Comparison of ENCODE assay signal across 6 cellular contexts in genomic region chr6:35468980-35469710, GRCh38. TPM values are rescaled to one million over a fixed set of nuclear protein-coding genes. Genes with fewer than 3 reads are reported as not detected.
DNase-seq lines count a peak whose midpoint lies in the region; ATAC-seq and TF ChIP-seq lines count a peak whose summit lies in the region.

No MANE protein-coding gene starts in this region.

- DNase-seq in ascending aorta (ENCODE audit: low spot score in 2 of 2) (no peak), GM19240 (ENCODE audit: insufficient read length, low spot score) (no peak), cortex of kidney (lab: John Stamatoyannopoulos, UW) (no peak)
- no peak for DNase-seq in central memory CD4-positive, alpha-beta T cell

- H3K27me3 ChIP-seq in ascending aorta (no peaks in the 10 kb centered on the region), muscle layer of colon (ENCODE audit: control insufficient read depth in 1 of 2, insufficient read depth in 2 of 2, low read length in 2 of 2) (no peaks in the 10 kb centered on the region)

- H3K36me3 ChIP-seq in ascending aorta (peaks cover 29 to 39% of the 10 kb centered on the region in 2 donors), muscle layer of colon (ENCODE audit: insufficient read depth, low read length) (peaks cover 39% of the 10 kb centered on the region)

- peak; percentile 5 for ATAC-seq in HG03045 (IDR thresholded peaks at IDR 0.05; ENCODE audit: unreplicated experiment)

- intact Hi-C loops in ascending aorta (cut with DNase I) = loop anchor here (1.0 to 2.0 kb wide), 4 partner anchors 17 to 127 kb away; partner anchors contain the start of genes FANCE, PPARD and TEAD3

- TF ChIP-seq CTCF in ascending aorta (IDR thresholded peaks at IDR 0.05) = no peak

- H3K4me1 ChIP-seq in ascending aorta (peaks cover 5 to 19% of the 10 kb centered on the region in 2 donors), muscle layer of colon (ENCODE audit: insufficient read depth, low read length) (peaks cover 29% of the 10 kb centered on the region)

- peak overlapping the region; percentile 72 to 78 for H3K4me3 ChIP-seq in ascending aorta
- H3K4me3 ChIP-seq in muscle layer of colon (ENCODE audit: low read depth in 1 of 2, low read length in 2 of 2) = peak overlapping the region; percentile 75 to 80

- H3K27ac ChIP-seq in ascending aorta (peak overlapping the region; percentile 84 to 88), muscle layer of colon (ENCODE audit: low read depth, low read length) (peak overlapping the region; percentile 93)

- peak overlapping the region; percentile 91 for H3K9ac ChIP-seq in muscle layer of colon (ENCODE audit: low read length)

- H3K9me3 ChIP-seq in ascending aorta = no peaks in the 10 kb centered on the region
- H3K9me3 ChIP-seq in muscle layer of colon (ENCODE audit: low read length) = no peaks in the 10 kb centered on the region

RNA-seq across cellular contexts. Expression of gene RPL10A, which starts 0.9 kb away (rescaled TPM):
- total RNA-seq in ascending aorta = 643 TPM

RNA-seq across cellular contexts. Expression of gene FANCE, which starts 17.0 kb away (rescaled TPM):
- 0.32 TPM for total RNA-seq in ascending aorta

RNA-seq across cellular contexts. Expression of gene TEAD3, which starts 27.7 kb away (rescaled TPM):
- 19.8 TPM for total RNA-seq in ascending aorta

RNA-seq across cellular contexts. Expression of gene TULP1, which starts 43.6 kb away (rescaled TPM):
- total RNA-seq in ascending aorta = not detected
